In genomic region chr4:61853041-61853440, GRCh38 we compare ENCODE assay signal across 26 cellular contexts.
"Had no signal": no experiment of that assay in that cellular context is flagged by ENCODE, and none has a peak within 500 bp of the region (broad histone marks: within the 10 kb centered on the region; RNA-seq: fewer than 3 reads in every experiment).

No MANE protein-coding gene starts in this region.

- H3K27me3 Mint-ChIP-seq: activated CD4-positive, alpha-beta memory T cell treated with anti-CD3 and anti-CD28 coated beads, Interleukin-2, amount 10 ng/mL, durations not matched to agents 7 days and 5 days; activated CD4-positive, alpha-beta T cell treated with anti-CD3 and anti-CD28 coated beads for 36 hours; activated naive CD8-positive, alpha-beta T cell treated with anti-CD3 and anti-CD28 coated beads, Interleukin-2, amount 10 ng/mL, durations not matched to agents 7 days and 5 days; activated T-helper 17 cell treated with anti-CD3 and anti-CD28 coated beads, Interleukin-2, amount 50 U/mL, for 72 hours; T-cell had no signal

- H3K36me3 Mint-ChIP-seq: activated naive CD8-positive, alpha-beta T cell treated with anti-CD3 and anti-CD28 coated beads, Interleukin-2, amount 10 ng/mL, durations not matched to agents 7 days and 5 days; T-cell had no signal

- H3K4me3 ChIP-seq: SK-N-MC had no signal

- H3K27ac ChIP-seq: SK-N-MC, VCaP had no signal

- H3K4me1 Mint-ChIP-seq: activated CD4-positive, alpha-beta memory T cell treated with anti-CD3 and anti-CD28 coated beads, Interleukin-2, amount 10 ng/mL, durations not matched to agents 7 days and 5 days; activated CD4-positive, alpha-beta T cell treated with anti-CD3 and anti-CD28 coated beads for 36 hours; activated naive CD8-positive, alpha-beta T cell treated with anti-CD3 and anti-CD28 coated beads, Interleukin-2, amount 10 ng/mL, durations not matched to agents 7 days and 5 days; activated T-helper 17 cell treated with anti-CD3 and anti-CD28 coated beads, Interleukin-2, amount 50 U/mL, for 72 hours; T-cell had no signal

- ATAC-seq: activated CD4-positive, alpha-beta T cell treated with anti-CD3 and anti-CD28 coated beads for 36 hours; activated T-helper 17 cell treated with anti-CD3 and anti-CD28 coated beads, Interleukin-2, amount 50 U/mL, for 72 hours; Panc1; Right ventricle myocardium inferior; T-cell had no signal

- H3K4me3 Mint-ChIP-seq: activated CD4-positive, alpha-beta memory T cell treated with anti-CD3 and anti-CD28 coated beads, Interleukin-2, amount 10 ng/mL, durations not matched to agents 7 days and 5 days; activated CD4-positive, alpha-beta T cell treated with anti-CD3 and anti-CD28 coated beads for 36 hours; activated naive CD8-positive, alpha-beta T cell treated with anti-CD3 and anti-CD28 coated beads, Interleukin-2, amount 10 ng/mL, durations not matched to agents 7 days and 5 days; activated T-helper 17 cell treated with anti-CD3 and anti-CD28 coated beads, Interleukin-2, amount 50 U/mL, for 72 hours; T-cell had no signal

- FAIRE-seq: bronchial epithelial cell had no signal

- DNase-seq: activated CD4-positive, alpha-beta memory T cell treated with anti-CD3 and anti-CD28 coated beads, Interleukin-2, amount 10 ng/mL, durations not matched to agents 7 days and 5 days; activated CD4-positive, alpha-beta T cell treated with anti-CD3 and anti-CD28 coated beads for 36 hours; activated CD4-positive, alpha-beta T cell treated with anti-CD3 and anti-CD28 coated beads, Interleukin-2, amount 50 U/mL, for 1 hour; activated naive CD4-positive, alpha-beta T cell treated with anti-CD3 and anti-CD28 coated beads, Interleukin-2, amount 50 U/mL, for 16 hours; activated naive CD8-positive, alpha-beta T cell treated with anti-CD3 and anti-CD28 coated beads, Interleukin-2, amount 10 ng/mL, durations not matched to agents 7 days and 5 days; activated T-cell treated with anti-CD3 and anti-CD28 coated beads for 4 hours; activated T-cell treated with anti-CD3 and anti-CD28 coated beads, Interleukin-2, amount 50 U/mL, for 48 hours; aorta; central memory CD4-positive, alpha-beta T cell; NCI-H1092; NCI-H1417; NCI-H1930; NCI-H2171 treated with DMSO at 0.1 percent for 48 hours; NCI-H345; NCI-H510A; NCI-H69; NK-92 treated with Interleukin-12 subunit alpha and Interleukin-12 subunit beta, amount 100 ng/mL, for 24 hours; OCI-M1; RPMI8226; T-cell had no signal

- H3K27ac Mint-ChIP-seq: activated CD4-positive, alpha-beta memory T cell treated with anti-CD3 and anti-CD28 coated beads, Interleukin-2, amount 10 ng/mL, durations not matched to agents 7 days and 5 days; activated CD4-positive, alpha-beta T cell treated with anti-CD3 and anti-CD28 coated beads for 36 hours; activated naive CD8-positive, alpha-beta T cell treated with anti-CD3 and anti-CD28 coated beads, Interleukin-2, amount 10 ng/mL, durations not matched to agents 7 days and 5 days; activated T-helper 17 cell treated with anti-CD3 and anti-CD28 coated beads, Interleukin-2, amount 50 U/mL, for 72 hours; T-cell had no signal
